27 cellular contexts compared by ENCODE assay signal in the genomic region with DNA sequence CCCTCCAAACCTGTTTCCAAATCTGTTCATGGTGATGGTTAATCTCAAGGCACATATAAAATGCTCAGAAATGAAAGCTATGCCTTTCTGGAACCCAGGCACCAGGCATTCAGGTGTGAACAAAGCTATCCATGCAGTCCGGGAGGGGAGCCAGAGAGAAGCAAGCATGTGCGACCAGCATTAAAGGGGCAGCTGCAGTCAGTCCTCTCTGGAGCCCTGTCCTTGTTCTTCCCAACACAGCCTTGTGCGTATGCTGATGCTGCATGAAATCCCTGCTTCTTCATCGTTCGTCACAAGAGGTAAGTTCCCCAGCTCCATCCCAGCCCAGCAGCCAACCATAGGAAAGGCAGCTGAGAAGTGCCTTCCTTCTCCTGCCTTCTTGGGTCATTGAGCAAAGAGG.
"Had no signal": no experiment of that assay in that cellular context is flagged by ENCODE, and none has a peak within 500 bp of the region (broad histone marks: within the 10 kb centered on the region; RNA-seq: fewer than 3 reads in every experiment).

No MANE protein-coding gene starts in this region.

- H3K36me3 Mint-ChIP-seq: activated CD8-positive, alpha-beta memory T cell treated with anti-CD3 and anti-CD28 coated beads, Interleukin-2, amount 10 ng/mL, durations not matched to agents 7 days and 5 days; activated naive CD4-positive, alpha-beta T cell treated with anti-CD3 and anti-CD28 coated beads, Interleukin-2, amount 50 U/mL, for 72 hours; brain; immature natural killer cell; naive B cell; stimulated activated effector memory CD8-positive, alpha-beta T cell treated with anti-CD3 and anti-CD28 coated beads, Interleukin-12 subunit alpha, Interleukin-12 subunit beta, amount 100 ng/mL, for 72 hours had no signal

- H3K27me3 Mint-ChIP-seq: activated CD8-positive, alpha-beta memory T cell treated with anti-CD3 and anti-CD28 coated beads, Interleukin-2, amount 10 ng/mL, durations not matched to agents 7 days and 5 days; T-helper 17 cell had no signal

- H3K27ac Mint-ChIP-seq: activated B cell treated with CpG ODN at 0.5 μM for 24 hours; activated CD4-positive, alpha-beta T cell treated with anti-CD3 and anti-CD28 coated beads for 36 hours; activated CD8-positive, alpha-beta memory T cell treated with anti-CD3 and anti-CD28 coated beads, Interleukin-2, amount 10 ng/mL, durations not matched to agents 7 days and 5 days; activated CD8-positive, alpha-beta T cell treated with anti-CD3 and anti-CD28 coated beads, Interleukin-2, amount 10 ng/mL, durations not matched to agents 7 days and 5 days; activated naive CD4-positive, alpha-beta T cell treated with anti-CD3 and anti-CD28 coated beads, Interleukin-2, amount 50 U/mL, for 72 hours; activated T-helper 2 cell treated with anti-CD3 and anti-CD28 coated beads, Interferon-gamma antibody, Interleukin-2, Interleukin-4, amounts not matched to agents 10 μg/mL and 5 μg/mL and 100 μg/mL, durations not matched to agents 14 hours and 24 hours and 36 hours; dendritic cell treated with granulocyte-macrophage colony-stimulating factor and Interleukin-4, amounts not matched to agents 40 ng/mL and 50 ng/mL, for 4 days; immature natural killer cell; naive B cell; stimulated activated effector memory CD8-positive, alpha-beta T cell treated with anti-CD3 and anti-CD28 coated beads, Interleukin-12 subunit alpha, Interleukin-12 subunit beta, amount 100 ng/mL, for 72 hours; stimulated activated naive CD8-positive, alpha-beta T cell treated with anti-CD3 and anti-CD28 coated beads, Interleukin-15, Interleukin-2, amounts not matched to agents 100 ng/mL and 50 ng/mL, for 24 hours; T-helper 17 cell had no signal

- H3K9me3 Mint-ChIP-seq: activated B cell treated with CpG ODN at 0.5 μM for 24 hours; activated T-helper 2 cell treated with anti-CD3 and anti-CD28 coated beads, Interferon-gamma antibody, Interleukin-2, Interleukin-4, amounts not matched to agents 10 μg/mL and 5 μg/mL and 100 μg/mL, durations not matched to agents 14 hours and 24 hours and 36 hours; dendritic cell treated with granulocyte-macrophage colony-stimulating factor and Interleukin-4, amounts not matched to agents 40 ng/mL and 50 ng/mL, for 4 days; stimulated activated effector memory CD8-positive, alpha-beta T cell treated with anti-CD3 and anti-CD28 coated beads, Interleukin-12 subunit alpha, Interleukin-12 subunit beta, amount 100 ng/mL, for 72 hours; stimulated activated naive CD8-positive, alpha-beta T cell treated with anti-CD3 and anti-CD28 coated beads, Interleukin-15, Interleukin-2, amounts not matched to agents 100 ng/mL and 50 ng/mL, for 24 hours had no signal

- H3K4me1 Mint-ChIP-seq: activated B cell treated with CpG ODN at 0.5 μM for 24 hours; activated CD4-positive, alpha-beta T cell treated with anti-CD3 and anti-CD28 coated beads for 36 hours; activated CD8-positive, alpha-beta memory T cell treated with anti-CD3 and anti-CD28 coated beads, Interleukin-2, amount 10 ng/mL, durations not matched to agents 7 days and 5 days; brain; immature natural killer cell; naive B cell; stimulated activated effector memory CD8-positive, alpha-beta T cell treated with anti-CD3 and anti-CD28 coated beads, Interleukin-12 subunit alpha, Interleukin-12 subunit beta, amount 100 ng/mL, for 72 hours; T-helper 17 cell had no signal

- H3K4me3 Mint-ChIP-seq: activated B cell treated with CpG ODN at 0.5 μM for 24 hours; activated CD4-positive, alpha-beta T cell treated with anti-CD3 and anti-CD28 coated beads for 36 hours; activated CD8-positive, alpha-beta memory T cell treated with anti-CD3 and anti-CD28 coated beads, Interleukin-2, amount 10 ng/mL, durations not matched to agents 7 days and 5 days; activated CD8-positive, alpha-beta T cell treated with anti-CD3 and anti-CD28 coated beads, Interleukin-2, amount 10 ng/mL, durations not matched to agents 7 days and 5 days; brain; dendritic cell treated with granulocyte-macrophage colony-stimulating factor and Interleukin-4, amounts not matched to agents 40 ng/mL and 50 ng/mL, for 4 days; immature natural killer cell; naive B cell; stimulated activated effector memory CD8-positive, alpha-beta T cell treated with anti-CD3 and anti-CD28 coated beads, Interleukin-12 subunit alpha, Interleukin-12 subunit beta, amount 100 ng/mL, for 72 hours; stimulated activated naive CD8-positive, alpha-beta T cell treated with anti-CD3 and anti-CD28 coated beads, Interleukin-15, Interleukin-2, amounts not matched to agents 100 ng/mL and 50 ng/mL, for 24 hours; T-helper 17 cell had no signal

- DNase-seq: activated B cell treated with CpG ODN at 0.5 μM for 24 hours; activated CD4-positive, alpha-beta T cell treated with anti-CD3 and anti-CD28 coated beads for 36 hours; activated CD8-positive, alpha-beta memory T cell treated with anti-CD3 and anti-CD28 coated beads, Interleukin-2, amount 10 ng/mL, durations not matched to agents 7 days and 5 days; activated CD8-positive, alpha-beta T cell treated with anti-CD3 and anti-CD28 coated beads, Interleukin-2, amount 10 ng/mL, durations not matched to agents 7 days and 5 days; activated T-cell treated with anti-CD3 and anti-CD28 coated beads, Interleukin-2, amount 50 U/mL, for 48 hours; aorta; effector CD4-positive, alpha-beta T cell; foreskin keratinocyte; heart left ventricle; immature natural killer cell; kidney; left lung; naive B cell; occipital lobe; psoas muscle; sigmoid colon; small intestine; stimulated activated CD4-positive, alpha-beta T cell treated with anti-CD3 and anti-CD28 coated beads, Interleukin-4, amount 100 ng/mL, for 24 hours; T-helper 17 cell; tibial artery; upper lobe of right lung had no signal
